In the genomic region with DNA sequence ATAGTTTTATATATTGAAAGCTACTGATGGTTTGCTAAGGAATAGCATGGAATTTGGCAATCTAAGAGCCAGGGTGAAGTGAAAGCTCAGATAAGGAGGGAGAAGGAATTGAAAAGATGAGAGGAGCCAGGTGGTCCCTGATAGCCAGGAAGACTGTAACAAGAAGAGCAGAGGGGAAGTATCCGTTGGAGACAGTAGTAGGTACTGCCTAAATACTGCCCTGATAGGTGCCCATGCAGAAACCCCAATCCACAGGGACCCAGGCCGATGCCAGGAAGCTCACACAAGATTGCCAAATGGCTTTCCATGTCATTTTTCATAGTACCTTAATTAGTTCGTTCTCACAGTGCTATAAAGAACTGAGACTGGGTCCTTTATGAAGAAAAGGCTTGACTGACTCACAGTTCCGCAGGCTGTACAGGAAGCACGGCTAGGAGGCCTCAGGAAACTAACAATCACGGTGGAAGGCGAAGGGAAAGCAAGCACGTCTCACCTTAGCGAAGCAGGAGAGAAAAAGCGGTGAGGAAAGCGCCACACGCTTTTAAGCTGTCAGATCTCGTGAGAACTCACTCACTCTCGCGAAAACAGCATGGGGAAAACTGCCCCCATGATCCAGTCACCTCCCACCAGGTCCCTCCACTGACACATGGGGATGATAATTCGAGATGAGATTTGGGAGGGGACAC, we compare ENCODE assay signal across 1 cellular context.
TF ChIP-seq lines count a peak whose summit lies in the region.

No MANE protein-coding gene starts in this region.

TF ChIP-seq in H1, 55 proteins besides CTCF, POLR2A, EP300 and RAD21:
- no peak for TF ChIP-seq SP4 (IDR thresholded peaks at IDR 0.05; ENCODE audit: low read length)
- TF ChIP-seq TEAD4 (IDR thresholded peaks at IDR 0.05; ENCODE audit: low read depth, low read length): no peak
- TF ChIP-seq BRCA1 (IDR thresholded peaks at IDR 0.05; ENCODE audit: low read depth, low read length): no peak
- no peak for TF ChIP-seq JUN (IDR thresholded peaks at IDR 0.05; ENCODE audit: low read depth, low read length)
- TF ChIP-seq YY1 (IDR thresholded peaks at IDR 0.05; ENCODE audit: low read depth, low read length): no peak
- TF ChIP-seq SRF (IDR thresholded peaks at IDR 0.05; ENCODE audit: low read depth, low read length): no peak
- no peak for TF ChIP-seq RXRA (IDR thresholded peaks at IDR 0.05; ENCODE audit: insufficient read depth, low read depth, low read length)
- no peak for TF ChIP-seq SUZ12 (IDR thresholded peaks at IDR 0.05; ENCODE audit: low read length)
- TF ChIP-seq, protein P1, sequence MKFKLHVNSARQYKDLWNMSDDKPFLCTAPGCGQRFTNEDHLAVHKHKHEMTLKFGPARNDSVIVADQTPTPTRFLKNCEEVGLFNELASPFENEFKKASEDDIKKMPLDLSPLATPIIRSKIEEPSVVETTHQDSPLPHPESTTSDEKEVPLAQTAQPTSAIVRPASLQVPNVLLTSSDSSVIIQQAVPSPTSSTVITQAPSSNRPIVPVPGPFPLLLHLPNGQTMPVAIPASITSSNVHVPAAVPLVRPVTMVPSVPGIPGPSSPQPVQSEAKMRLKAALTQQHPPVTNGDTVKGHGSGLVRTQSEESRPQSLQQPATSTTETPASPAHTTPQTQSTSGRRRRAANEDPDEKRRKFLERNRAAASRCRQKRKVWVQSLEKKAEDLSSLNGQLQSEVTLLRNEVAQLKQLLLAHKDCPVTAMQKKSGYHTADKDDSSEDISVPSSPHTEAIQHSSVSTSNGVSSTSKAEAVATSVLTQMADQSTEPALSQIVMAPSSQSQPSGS (IDR thresholded peaks at IDR 0.05; ENCODE audit: low read length): no peak
- TF ChIP-seq POLR2AphosphoS5 (IDR thresholded peaks at IDR 0.05; ENCODE audit: low read depth, low read length): no peak
- no peak for TF ChIP-seq ATF3 (IDR thresholded peaks at IDR 0.05; ENCODE audit: insufficient read depth, low read depth, low read length)
- no peak for TF ChIP-seq NANOG (IDR thresholded peaks at IDR 0.05; ENCODE audit: insufficient read depth, low read depth, low read length, poor library complexity, severe bottlenecking)
- no peak for TF ChIP-seq CTBP2 (IDR thresholded peaks at IDR 0.05; ENCODE audit: borderline replicate concordance, insufficient read depth, insufficient read length, low read length)
- no peak for TF ChIP-seq CEBPB (IDR thresholded peaks at IDR 0.05; ENCODE audit: low read depth, low read length)
